24 cellular contexts compared by ENCODE assay signal in genomic region chr9:19799784-19800183, GRCh38. TPM values are rescaled to one million over a fixed set of nuclear protein-coding genes. Genes with fewer than 3 reads are reported as not detected.
"Had no signal": no experiment of that assay in that cellular context is flagged by ENCODE, and none has a peak within 500 bp of the region (broad histone marks: within the 10 kb centered on the region; RNA-seq: fewer than 3 reads in every experiment).

No MANE protein-coding gene starts in this region.

- H3K27ac Mint-ChIP-seq: activated CD4-positive, alpha-beta memory T cell treated with anti-CD3 and anti-CD28 coated beads, Interleukin-2, amount 10 ng/mL, durations not matched to agents 7 days and 5 days; activated naive CD4-positive, alpha-beta T cell treated with anti-CD3 and anti-CD28 coated beads, Interleukin-2, amount 50 U/mL, for 24 hours; nephron had no signal

- H3K9me3 Mint-ChIP-seq: activated CD4-positive, alpha-beta memory T cell treated with anti-CD3 and anti-CD28 coated beads, Interleukin-2, amount 10 ng/mL, durations not matched to agents 7 days and 5 days; activated naive CD4-positive, alpha-beta T cell treated with anti-CD3 and anti-CD28 coated beads, Interleukin-2, amount 50 U/mL, for 24 hours; nephron had no signal

- H3K4me1 Mint-ChIP-seq: activated CD4-positive, alpha-beta memory T cell treated with anti-CD3 and anti-CD28 coated beads, Interleukin-2, amount 10 ng/mL, durations not matched to agents 7 days and 5 days; activated naive CD4-positive, alpha-beta T cell treated with anti-CD3 and anti-CD28 coated beads, Interleukin-2, amount 50 U/mL, for 24 hours; nephron had no signal

- DNase-seq: activated CD4-positive, alpha-beta memory T cell treated with anti-CD3 and anti-CD28 coated beads, Interleukin-2, amount 10 ng/mL, durations not matched to agents 7 days and 5 days; activated CD4-positive, alpha-beta T cell treated with anti-CD3 and anti-CD28 coated beads for 4 hours; activated effector memory CD4-positive, alpha-beta T cell treated with anti-CD3 and anti-CD28 coated beads, Interleukin-2, amount 50 U/mL, for 16 hours; activated T-cell treated with anti-CD3 and anti-CD28 coated beads, Interleukin-2, amount 50 U/mL, for 48 hours; adrenal gland; body of pancreas; central memory CD4-positive, alpha-beta T cell; colonic mucosa; effector memory CD4-positive, alpha-beta T cell; gastrocnemius medialis; heart right ventricle; mesenchymal stem cell; psoas muscle; spleen; stomach; testis; upper lobe of right lung had no signal

- ATAC-seq: body of pancreas, gastrocnemius medialis, heart right ventricle, psoas muscle, sciatic nerve, upper lobe of right lung had no signal

- H3K27ac ChIP-seq: adrenal gland, body of pancreas, colonic mucosa, epithelial cell of prostate, gastrocnemius medialis, heart right ventricle, psoas muscle, spleen, stomach, testis, upper lobe of right lung had no signal

- H3K4me1 ChIP-seq: adrenal gland, body of pancreas, colonic mucosa, gastrocnemius medialis, heart right ventricle, psoas muscle, spleen, stomach, testis, upper lobe of right lung had no signal

- H3K27me3 ChIP-seq: adrenal gland, body of pancreas, colonic mucosa, gastrocnemius medialis, heart right ventricle, spleen, testis, upper lobe of right lung had no signal

- H3K4me3 ChIP-seq: adrenal gland, body of pancreas, colonic mucosa, gastrocnemius medialis, heart right ventricle, psoas muscle, spleen, stomach, testis, upper lobe of right lung had no signal

- H3K36me3 Mint-ChIP-seq: activated naive CD4-positive, alpha-beta T cell treated with anti-CD3 and anti-CD28 coated beads, Interleukin-2, amount 50 U/mL, for 24 hours had no signal

- H3K4me3 Mint-ChIP-seq: activated CD4-positive, alpha-beta memory T cell treated with anti-CD3 and anti-CD28 coated beads, Interleukin-2, amount 10 ng/mL, durations not matched to agents 7 days and 5 days; activated naive CD4-positive, alpha-beta T cell treated with anti-CD3 and anti-CD28 coated beads, Interleukin-2, amount 50 U/mL, for 24 hours; nephron had no signal

- H3K9me3 ChIP-seq: adrenal gland, body of pancreas, colonic mucosa, gastrocnemius medialis, psoas muscle, spleen, testis, upper lobe of right lung had no signal

- H3K36me3 ChIP-seq: adrenal gland, colonic mucosa, gastrocnemius medialis, heart right ventricle, spleen, stomach, upper lobe of right lung had no signal

RNA-seq across cellular contexts. Expression of gene SLC24A2, which starts 10.9 kb away (rescaled TPM):
- total RNA-seq: activated CD4-positive, alpha-beta memory T cell treated with anti-CD3 and anti-CD28 coated beads, Interleukin-2, amount 10 ng/mL, durations not matched to agents 7 days and 5 days; kidney epithelial cell; osteoblast; spleen; T-helper 1 cell treated with Interleukin-12 subunit alpha and Interleukin-12 subunit beta and Interleukin-4 antibody, amounts not matched to agents 30 ng/mL and 1 ng/mL, for 36 hours; upper lobe of right lung had no signal
